Comparison of ENCODE assay signal across 1 cellular context in the genomic region with DNA sequence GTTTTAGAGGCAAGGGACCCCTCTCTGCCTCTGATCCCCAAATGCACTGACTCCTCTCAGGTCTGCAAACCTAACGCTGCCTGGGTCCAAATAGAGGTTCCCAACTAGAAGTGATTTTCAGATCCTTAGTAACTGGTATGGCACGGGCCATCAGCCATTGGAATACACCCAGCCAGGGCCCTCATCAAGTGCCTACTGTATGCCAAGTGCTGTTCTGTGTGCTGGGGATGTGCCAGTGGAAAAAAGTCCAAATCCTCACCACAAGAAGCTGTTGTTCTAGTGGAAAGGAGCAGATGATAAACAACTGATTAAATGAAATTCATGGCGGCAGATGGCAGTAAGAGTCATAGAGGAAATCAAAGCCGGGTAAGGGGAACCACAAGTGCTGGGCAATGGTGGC.
TF ChIP-seq lines count a peak whose summit lies in the region.

No MANE protein-coding gene starts in this region.

TF ChIP-seq in SK-N-SH, 30 proteins besides CTCF, POLR2A, EP300 and RAD21 (continued from another document):
- TF ChIP-seq, protein P1, sequence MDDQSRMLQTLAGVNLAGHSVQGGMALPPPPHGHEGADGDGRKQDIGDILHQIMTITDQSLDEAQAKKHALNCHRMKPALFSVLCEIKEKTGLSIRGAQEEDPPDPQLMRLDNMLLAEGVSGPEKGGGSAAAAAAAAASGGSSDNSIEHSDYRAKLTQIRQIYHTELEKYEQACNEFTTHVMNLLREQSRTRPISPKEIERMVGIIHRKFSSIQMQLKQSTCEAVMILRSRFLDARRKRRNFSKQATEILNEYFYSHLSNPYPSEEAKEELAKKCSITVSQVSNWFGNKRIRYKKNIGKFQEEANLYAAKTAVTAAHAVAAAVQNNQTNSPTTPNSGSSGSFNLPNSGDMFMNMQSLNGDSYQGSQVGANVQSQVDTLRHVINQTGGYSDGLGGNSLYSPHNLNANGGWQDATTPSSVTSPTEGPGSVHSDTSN (IDR thresholded peaks at IDR 0.05) = no peak
- TF ChIP-seq SIN3A (IDR thresholded peaks at IDR 0.05; ENCODE audit: borderline replicate concordance, low read depth, low read length) (no peak), MEF2A (IDR thresholded peaks at IDR 0.05; ENCODE audit: borderline replicate concordance, low read depth) (no peak), SMC3 (IDR thresholded peaks at IDR 0.05; ENCODE audit: low read depth, low read length) (no peak), FOXM1 (IDR thresholded peaks at IDR 0.05; ENCODE audit: low read depth) (no peak), NRF1 (IDR thresholded peaks at IDR 0.05; ENCODE audit: low read depth, low read length) (no peak), MXI1 (IDR thresholded peaks at IDR 0.05; ENCODE audit: low read depth, low read length) (no peak), EZH2phosphoT487 (IDR thresholded peaks at IDR 0.05; ENCODE audit: borderline replicate concordance, low read depth) (no peak), GATA2 (CRISPR knock-in tag; IDR thresholded peaks at IDR 0.05) (no peak)
- TF ChIP-seq, protein P2, sequence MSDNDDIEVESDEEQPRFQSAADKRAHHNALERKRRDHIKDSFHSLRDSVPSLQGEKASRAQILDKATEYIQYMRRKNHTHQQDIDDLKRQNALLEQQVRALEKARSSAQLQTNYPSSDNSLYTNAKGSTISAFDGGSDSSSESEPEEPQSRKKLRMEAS (IDR thresholded peaks at IDR 0.05; ENCODE audit: low read depth) = no peak
